ENCODE assay signal across 8 cellular contexts in genomic region chr14:103057028-103057371, GRCh38.
DNase-seq lines count a peak whose midpoint lies in the region; ATAC-seq and TF ChIP-seq lines count a peak whose summit lies in the region.

No MANE protein-coding gene starts in this region.

- no peaks in the 10 kb centered on the region for H3K36me3 ChIP-seq in HUES6 (ENCODE audit: control insufficient read depth, insufficient read depth, low read length)
- H3K36me3 ChIP-seq in muscle layer of duodenum (ENCODE audit: control insufficient read depth in 1 of 2, insufficient read depth in 2 of 2, low read length in 2 of 2) = no peaks in the 10 kb centered on the region

- no peak for TF ChIP-seq POLR2A in GM18505 (IDR thresholded peaks at IDR 0.05; ENCODE audit: borderline replicate concordance, extremely low read depth, insufficient read depth, insufficient read length)

- H3K9ac ChIP-seq in HUES6 (ENCODE audit: low read length) = peak overlapping the region; percentile 97

- peak overlapping the region; percentile 99 for H3K4me3 ChIP-seq in HUES6 (ENCODE audit: low read depth, low read length)
- H3K4me3 ChIP-seq in muscle layer of duodenum (ENCODE audit: low read depth in 1 of 2, low read length in 2 of 2) = peak overlapping the region; percentile 53 to 80

- peak; percentile 19 for ATAC-seq in GM18519 (IDR thresholded peaks at IDR 0.05; ENCODE audit: low FRiP score, unreplicated experiment)
- no peak for ATAC-seq in GM18505 (IDR thresholded peaks at IDR 0.05; ENCODE audit: unreplicated experiment)

- DNase-seq in ecto neural progenitor cell (ENCODE audit: low spot score) (peak; percentile 60), NCI-H2196 (lab: John Stamatoyannopoulos, UW; ENCODE audit: unreplicated experiment) (no peak), EL (no peak), CD1c-positive myeloid dendritic cell (ENCODE audit: extremely low spot score) (no peak)

- no peaks in the 10 kb centered on the region for H3K27me3 ChIP-seq in HUES6 (ENCODE audit: control insufficient read depth, insufficient read depth, low read length)
- no peaks in the 10 kb centered on the region for H3K27me3 ChIP-seq in muscle layer of duodenum (ENCODE audit: low read depth, low read length)

- H3K4me1 ChIP-seq in HUES6 (ENCODE audit: control insufficient read depth, insufficient read depth, low read length) (peaks cover 12% of the 10 kb centered on the region), muscle layer of duodenum (ENCODE audit: control insufficient read depth in 1 of 2, insufficient read depth in 2 of 2, low read length in 2 of 2) (peaks cover 0 to 34% of the 10 kb centered on the region in 2 donors)

- H3K27ac ChIP-seq in HUES6 (ENCODE audit: low read depth, low read length) (no peak overlapping the region), muscle layer of duodenum (ENCODE audit: low read length) (no peak overlapping the region)

- H3K9me3 ChIP-seq in HUES6 (ENCODE audit: control insufficient read depth, insufficient read depth, low read depth, low read length) (no peaks in the 10 kb centered on the region), muscle layer of duodenum (ENCODE audit: control insufficient read depth in 1 of 2, low read length in 2 of 2) (no peaks in the 10 kb centered on the region)
